In the genomic region with DNA sequence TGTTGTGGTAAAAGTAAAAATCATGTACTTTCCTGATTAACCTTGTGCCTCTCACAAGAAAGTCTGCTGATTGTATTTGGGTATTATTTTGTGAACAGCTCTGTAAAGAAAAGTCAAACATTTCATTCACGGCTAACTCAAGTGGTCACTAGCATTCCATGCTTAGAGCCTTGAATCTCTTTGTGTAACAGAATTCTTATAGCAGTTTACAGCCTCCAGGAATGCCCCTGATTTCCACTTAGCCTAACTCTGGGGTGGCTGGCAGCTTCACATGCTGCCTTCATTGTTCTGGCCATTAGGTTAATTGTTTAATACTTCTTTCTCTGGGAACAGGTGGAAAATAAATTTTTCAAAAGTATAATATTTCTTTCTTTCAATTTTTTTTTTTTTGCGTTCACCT, we compare ENCODE assay signal across 18 cellular contexts.
"Had no signal": no experiment of that assay in that cellular context is flagged by ENCODE, and none has a peak within 500 bp of the region (broad histone marks: within the 10 kb centered on the region; RNA-seq: fewer than 3 reads in every experiment).

No MANE protein-coding gene starts in this region.

- H3K27ac Mint-ChIP-seq: naive thymus-derived CD4-positive, alpha-beta T cell; stimulated activated naive B cell treated with anti-CD40 and anti-IgM and Interleukin-4, amounts not matched to agents 10 μg/mL and 1 μg/mL and 100 μg/mL, for 72 hours had no signal

- H3K4me1 ChIP-seq: psoas muscle, testis, transverse colon had no signal

- H3K9me3 ChIP-seq: esophagus muscularis mucosa, neutrophil, psoas muscle, testis, transverse colon had no signal

- H3K4me3 Mint-ChIP-seq: naive thymus-derived CD4-positive, alpha-beta T cell; stimulated activated naive B cell treated with anti-CD40 and anti-IgM and Interleukin-4, amounts not matched to agents 10 μg/mL and 1 μg/mL and 100 μg/mL, for 72 hours; stimulated activated naive CD8-positive, alpha-beta T cell treated with anti-CD3 and anti-CD28 coated beads, Interleukin-15, amount 100 ng/mL, for 72 hours had no signal

- H3K27me3 Mint-ChIP-seq: naive thymus-derived CD4-positive, alpha-beta T cell; stimulated activated naive B cell treated with anti-CD40 and anti-IgM and Interleukin-4, amounts not matched to agents 10 μg/mL and 1 μg/mL and 100 μg/mL, for 72 hours; stimulated activated naive CD8-positive, alpha-beta T cell treated with anti-CD3 and anti-CD28 coated beads, Interleukin-15, amount 100 ng/mL, for 72 hours had no signal

- H3K27ac ChIP-seq: coronary artery, epithelial cell of prostate, esophagus muscularis mucosa, neutrophil, psoas muscle, testis, transverse colon had no signal

- H3K36me3 ChIP-seq: neutrophil, transverse colon had no signal

- H3K9me3 Mint-ChIP-seq: naive thymus-derived CD4-positive, alpha-beta T cell; stimulated activated naive B cell treated with anti-CD40 and anti-IgM and Interleukin-4, amounts not matched to agents 10 μg/mL and 1 μg/mL and 100 μg/mL, for 72 hours; stimulated activated naive CD8-positive, alpha-beta T cell treated with anti-CD3 and anti-CD28 coated beads, Interleukin-15, amount 100 ng/mL, for 72 hours had no signal

- H3K4me1 Mint-ChIP-seq: naive thymus-derived CD4-positive, alpha-beta T cell; stimulated activated naive B cell treated with anti-CD40 and anti-IgM and Interleukin-4, amounts not matched to agents 10 μg/mL and 1 μg/mL and 100 μg/mL, for 72 hours; stimulated activated naive CD8-positive, alpha-beta T cell treated with anti-CD3 and anti-CD28 coated beads, Interleukin-15, amount 100 ng/mL, for 72 hours had no signal

- H3K27me3 ChIP-seq: esophagus muscularis mucosa, neutrophil, testis, transverse colon had no signal

- DNase-seq: caudate nucleus; effector memory CD4-positive, alpha-beta T cell; kidney glomerular epithelial cell; mesendoderm; naive thymus-derived CD4-positive, alpha-beta T cell; psoas muscle; retina; stimulated activated CD4-positive, alpha-beta T cell treated with anti-CD3 and anti-CD28 coated beads, Interleukin-2, amount 100 ng/mL, for 24 hours; stimulated activated CD4-positive, alpha-beta T cell treated with anti-CD3 and anti-CD28 coated beads, Interleukin-4, amount 100 ng/mL, for 4 hours; stimulated activated naive B cell treated with anti-CD40 and anti-IgM and Interleukin-4, amounts not matched to agents 10 μg/mL and 1 μg/mL and 100 μg/mL, for 72 hours; stimulated activated naive CD8-positive, alpha-beta T cell treated with anti-CD3 and anti-CD28 coated beads, Interleukin-15, amount 100 ng/mL, for 72 hours; testis; transverse colon had no signal

- ATAC-seq: naive thymus-derived CD4-positive, alpha-beta T cell; psoas muscle; sciatic nerve; stimulated activated naive B cell treated with anti-CD40 and anti-IgM and Interleukin-4, amounts not matched to agents 10 μg/mL and 1 μg/mL and 100 μg/mL, for 72 hours; stimulated activated naive CD8-positive, alpha-beta T cell treated with anti-CD3 and anti-CD28 coated beads, Interleukin-15, amount 100 ng/mL, for 72 hours had no signal

- H3K4me3 ChIP-seq: coronary artery, esophagus muscularis mucosa, psoas muscle, testis, transverse colon had no signal
